7 cellular contexts compared by ENCODE assay signal in the genomic region with DNA sequence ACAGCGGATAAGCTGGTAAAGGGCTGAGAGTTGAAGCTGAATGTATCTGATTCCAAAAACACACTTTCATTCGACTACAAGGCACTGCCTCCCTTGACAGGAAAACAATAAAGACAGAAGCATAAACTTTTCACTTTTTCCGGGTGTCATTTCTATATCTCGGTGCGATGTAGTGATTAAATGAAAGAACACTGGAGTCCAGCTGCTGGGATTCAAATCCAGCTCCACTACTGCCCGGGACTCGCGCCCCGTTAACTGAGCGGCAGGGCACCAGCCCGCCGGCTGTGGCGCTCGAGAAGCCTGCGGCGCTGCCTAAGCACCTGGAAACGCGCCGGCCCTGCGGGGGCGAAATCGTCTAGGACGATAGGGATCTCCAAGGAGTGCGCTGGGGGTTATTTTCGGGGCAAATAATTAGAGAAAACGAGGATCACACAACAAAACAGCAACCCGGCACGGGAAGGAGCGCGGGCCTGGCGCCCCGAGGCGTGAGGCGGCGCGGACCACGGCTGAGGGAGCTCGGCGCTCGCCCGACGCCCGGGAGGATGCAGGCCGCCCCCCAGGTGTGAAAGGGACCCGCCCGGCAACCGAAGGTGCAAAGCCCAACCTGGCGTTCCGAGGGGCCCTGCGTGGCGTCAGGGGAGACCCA. TPM values are rescaled to one million over a fixed set of nuclear protein-coding genes. Genes with fewer than 3 reads are reported as not detected.
A peak's percentile ranks its signal among the peaks of the same experiment; 100 is the strongest.
DNase-seq lines count a peak whose midpoint lies in the region; ATAC-seq and TF ChIP-seq lines count a peak whose summit lies in the region.

No MANE protein-coding gene starts in this region.

- DNase-seq in GM13976 (ENCODE audit: low spot score) (peak; percentile 67), NCI-H1930 (lab: John Stamatoyannopoulos, UW) (peak; percentile 16 to 59), cerebellum (ENCODE audit: low spot score) (peak; percentile 46), left colon (peak; percentile 71 to 84)
- peak; percentile 34 to 60 (median 46) for DNase-seq in stimulated activated CD4-positive, alpha-beta T cell treated with anti-CD3 and anti-CD28 coated beads, Interleukin-1b, Interleukin-23, amount 100 ng/mL, for 24 hours (ENCODE audit: low read depth in 4 of 4, low spot score in 1 of 4)

- TF ChIP-seq CTCF in GM13976 (IDR thresholded peaks at IDR 0.05; ENCODE audit: borderline replicate concordance, control extremely low read depth, extremely low read depth, insufficient read depth, missing control alignments) = peak; percentile 57

- intact Hi-C loops in left colon (cut with DNase I, micrococcal nuclease) = no loop called here

- ATAC-seq in HG02678 (IDR thresholded peaks at IDR 0.05; ENCODE audit: unreplicated experiment) = peak; percentile 56
- ATAC-seq in activated CD4-positive, CD25-positive, alpha-beta regulatory T cell treated with anti-CD3 and anti-CD28 coated beads, Interleukin-2, amount 50 U/mL, for 24 hours = peak; percentile 63 to 67
- peak; percentile 80 for ATAC-seq in left colon

- in situ Hi-C loops in GM13976 (cut with MboI; ENCODE audit: low sequenced_read_pairs, unreplicated experiment) = no loop called here

RNA-seq across cellular contexts. Expression of gene UIMC1, which starts 0.8 kb away (rescaled TPM):
- total RNA-seq in cerebellum = 45.5 TPM
- total RNA-seq in left colon = 10 to 100 TPM; 33.1 to 33.3 TPM

RNA-seq across cellular contexts. Expression of gene ZNF346, which starts 16.8 kb away (rescaled TPM):
- total RNA-seq in cerebellum (36.1 TPM), left colon (10 to 100 TPM; 10.9 to 12.6 TPM)

Comparison
In these comparisons a context has a peak if more than half of its experiments do, and no peak if none do; other contexts are left out.
1. Peak in every context shown above with its lines: DNase-seq and ATAC-seq.